Comparison of ENCODE assay signal across 8 cellular contexts in the genomic region with DNA sequence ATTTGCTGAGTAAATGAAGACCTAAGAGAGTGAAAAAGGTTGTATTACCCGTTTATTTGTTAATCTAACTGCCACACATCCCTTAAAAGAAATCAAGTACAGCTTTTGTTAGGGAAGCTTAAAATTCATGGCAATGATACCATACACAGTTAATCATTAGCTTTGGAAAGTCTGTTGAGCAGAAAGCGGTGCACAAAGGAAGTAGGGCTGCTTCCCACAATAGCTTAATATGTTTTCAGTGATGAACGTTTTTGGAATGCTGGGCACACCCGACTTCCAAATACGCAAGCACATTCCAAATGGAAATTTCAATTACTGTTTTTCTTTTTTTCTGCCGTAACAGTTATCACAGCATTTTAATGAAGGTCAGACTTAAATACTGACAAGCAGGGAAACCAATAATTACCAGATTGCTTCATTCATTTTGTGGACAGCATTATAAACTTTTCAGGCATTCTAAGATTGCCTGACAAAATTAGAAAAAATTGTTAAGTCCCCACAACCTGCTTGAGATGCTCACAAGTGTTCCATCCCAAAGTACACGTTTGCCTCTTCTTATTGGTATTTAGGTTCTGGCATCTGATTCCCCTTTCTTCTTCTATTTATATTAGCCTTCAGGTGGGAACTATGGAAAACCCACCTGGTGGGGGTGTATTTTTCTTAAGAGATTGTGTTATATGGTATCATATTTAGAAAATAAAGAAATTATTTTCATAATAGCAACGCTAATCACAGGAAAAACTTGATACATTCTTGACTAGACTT. TPM values are rescaled to one million over a fixed set of nuclear protein-coding genes. Genes with fewer than 3 reads are reported as not detected.
DNase-seq lines count a peak whose midpoint lies in the region; ATAC-seq, FAIRE-seq and TF ChIP-seq lines count a peak whose summit lies in the region.

No MANE protein-coding gene starts in this region.

- H3K27ac ChIP-seq in 22Rv1 (peak overlapping the region; percentile 88), GM23248 (peak overlapping the region; percentile 99), SK-N-SH (ENCODE audit: low read depth in 2 of 2, low read length in 1 of 2) (peak overlapping the region; percentile 78 to 96; a peak in 3 of 4 replicates), pancreas (peak overlapping the region; percentile 51 to 81 (median 74))

- H4K20me1 ChIP-seq in GM23248 (ENCODE audit: insufficient read depth) (no peaks in the 10 kb centered on the region), SK-N-SH (ENCODE audit: insufficient read depth) (no peaks in the 10 kb centered on the region)

- POLR2A ChIA-PET in SK-N-SH (lab: Yijun Ruan, JAX): no interaction called here

- 0 to 2% methylated on average over 8 of the region's 8 CpGs for WGBS in GM23248 (ENCODE audit: low coverage in 1 of 2, low lambda C conversion rate in 2 of 2, missing lambda C conversion rate in 2 of 2), 2 experiments
- WGBS in SK-N-SH (ENCODE audit: low lambda C conversion rate): 30% methylated on average over 8 of the region's 8 CpGs
- 8% methylated on average over 8 of the region's 8 CpGs for WGBS in pancreas, 2 donors

- H3F3A ChIP-seq in GM23248 (ENCODE audit: insufficient read depth) (peaks cover 21% of the 10 kb centered on the region), SK-N-SH (replicated peaks; ENCODE audit: insufficient read depth) (peaks cover 22% of the 10 kb centered on the region)

- intact Hi-C loops in pancreas (cut with DNase I): no loop called here

- peak overlapping the region; percentile 50 for H2AFZ ChIP-seq in GM23248
- H2AFZ ChIP-seq in SK-N-SH (ENCODE audit: low read depth): peak overlapping the region; percentile 75

- ATAC-seq in pancreas (peak; percentile 39 to 68 (median 50)), GM21360 (IDR thresholded peaks at IDR 0.05; ENCODE audit: unreplicated experiment) (no peak)

- H3K4me3 ChIP-seq in GM23248: peak overlapping the region; percentile 81
- peak overlapping the region; percentile 92 to 98 for H3K4me3 ChIP-seq in SK-N-SH (ENCODE audit: low read depth in 2 of 2, low read length in 1 of 2)
- H3K4me3 ChIP-seq in pancreas: peak overlapping the region in 3 of 4 donors; percentile 2 to 74 (median 74)

- no peak for TF ChIP-seq CTCF in 22Rv1 (IDR thresholded peaks at IDR 0.05)
- TF ChIP-seq CTCF in SK-N-SH (IDR thresholded peaks at IDR 0.05): no peak
- no peak for TF ChIP-seq CTCF in pancreas (IDR thresholded peaks at IDR 0.05)

- H3K9me2 ChIP-seq in GM23248 (ENCODE audit: insufficient read depth) (no peaks in the 10 kb centered on the region), SK-N-SH (no peaks in the 10 kb centered on the region)

- CTCF ChIA-PET in SK-N-SH (lab: Yijun Ruan, JAX): interaction anchor here (0.6 to 1.7 kb wide), 8 partner anchors 9 to 342 kb away, joined by 3 to 6 read pairs (median 4); partner anchors contain the start of gene NCEH1

- H3K4me1 ChIP-seq in GM23248 (ENCODE audit: insufficient read depth): peaks cover 30% of the 10 kb centered on the region
- no peaks in the 10 kb centered on the region; a peak in 2 of 4 replicates for H3K4me1 ChIP-seq in SK-N-SH (ENCODE audit: control insufficient read depth in 1 of 2, insufficient read depth in 2 of 2, low read depth in 1 of 2, low read length in 1 of 2)
- H3K4me1 ChIP-seq in pancreas: peaks cover 0 to 16% (median 9%) of the 10 kb centered on the region in 3 donors

- H3K79me2 ChIP-seq in GM23248 (ENCODE audit: insufficient read depth) (peaks cover 36% of the 10 kb centered on the region), SK-N-SH (ENCODE audit: insufficient read depth) (peaks cover 36% of the 10 kb centered on the region)

- peak overlapping the region; percentile 98 for H3K9ac ChIP-seq in GM23248
- peak overlapping the region; percentile 95 for H3K9ac ChIP-seq in SK-N-SH

- H3K36me3 ChIP-seq in GM23248 (ENCODE audit: low read depth): no peaks in the 10 kb centered on the region
- peaks cover 2 to 5% of the 10 kb centered on the region in 2 experiments for H3K36me3 ChIP-seq in SK-N-SH (replicated peaks in 1 of 2; ENCODE audit: control insufficient read depth in 1 of 2, insufficient read depth in 2 of 2, low read length in 1 of 2)
- no peaks in the 10 kb centered on the region for H3K36me3 ChIP-seq in pancreas

- peak; percentile 96 for DNase-seq in GM23248
- DNase-seq in SK-N-SH: no peak
- peak; percentile 83 for DNase-seq in fibroblast of the conjunctiva (ENCODE audit: low read depth)
- peak in 2 of 6 donors; percentile 11 to 34 for DNase-seq in pancreas
- no peak for DNase-seq in NCI-H524 (lab: John Stamatoyannopoulos, UW)
- no peak for DNase-seq in activated CD8-positive, alpha-beta memory T cell treated with anti-CD3 and anti-CD28 coated beads, Interleukin-2, amount 50 U/mL, for 48 hours

- TF ChIP-seq EP300 in SK-N-SH (IDR thresholded peaks at IDR 0.05; ENCODE audit: borderline replicate concordance in 1 of 2, low read depth in 1 of 2, low read length in 1 of 2): no peak

- no peak for TF ChIP-seq RAD21 in SK-N-SH (IDR thresholded peaks at IDR 0.05; ENCODE audit: low read length)

- H3K4me2 ChIP-seq in GM23248 (ENCODE audit: unreplicated experiment) (peak overlapping the region; percentile 98), SK-N-SH (peak overlapping the region; percentile 81)

- in situ Hi-C loops in GM23248 (cut with MboI): no loop called here

- FAIRE-seq in pancreas (lab: Jason Lieb, UNC): no peak

- H3K9me3 ChIP-seq in GM23248 (ENCODE audit: low read depth): no peaks in the 10 kb centered on the region
- H3K9me3 ChIP-seq in SK-N-SH: no peaks in the 10 kb centered on the region
- H3K9me3 ChIP-seq in pancreas: no peaks in the 10 kb centered on the region

- H3K27me3 ChIP-seq in GM23248 (replicated peaks; ENCODE audit: insufficient read depth): no peaks in the 10 kb centered on the region
- H3K27me3 ChIP-seq in SK-N-SH (ENCODE audit: insufficient read depth): no peaks in the 10 kb centered on the region
- no peaks in the 10 kb centered on the region for H3K27me3 ChIP-seq in pancreas

TF ChIP-seq in SK-N-SH, 30 proteins besides CTCF, POLR2A, EP300 and RAD21 (continues in another document):
- peak; percentile 34; the same call in 1 of the 2 replicates for TF ChIP-seq TCF12 (IDR thresholded peaks at IDR 0.05)
- TF ChIP-seq GATA2 (CRISPR knock-in tag; IDR thresholded peaks at IDR 0.05): no peak
- TF ChIP-seq JUND (IDR thresholded peaks at IDR 0.05): peak; percentile 6; the same call in 1 of the 2 replicates
- TF ChIP-seq, protein P1, sequence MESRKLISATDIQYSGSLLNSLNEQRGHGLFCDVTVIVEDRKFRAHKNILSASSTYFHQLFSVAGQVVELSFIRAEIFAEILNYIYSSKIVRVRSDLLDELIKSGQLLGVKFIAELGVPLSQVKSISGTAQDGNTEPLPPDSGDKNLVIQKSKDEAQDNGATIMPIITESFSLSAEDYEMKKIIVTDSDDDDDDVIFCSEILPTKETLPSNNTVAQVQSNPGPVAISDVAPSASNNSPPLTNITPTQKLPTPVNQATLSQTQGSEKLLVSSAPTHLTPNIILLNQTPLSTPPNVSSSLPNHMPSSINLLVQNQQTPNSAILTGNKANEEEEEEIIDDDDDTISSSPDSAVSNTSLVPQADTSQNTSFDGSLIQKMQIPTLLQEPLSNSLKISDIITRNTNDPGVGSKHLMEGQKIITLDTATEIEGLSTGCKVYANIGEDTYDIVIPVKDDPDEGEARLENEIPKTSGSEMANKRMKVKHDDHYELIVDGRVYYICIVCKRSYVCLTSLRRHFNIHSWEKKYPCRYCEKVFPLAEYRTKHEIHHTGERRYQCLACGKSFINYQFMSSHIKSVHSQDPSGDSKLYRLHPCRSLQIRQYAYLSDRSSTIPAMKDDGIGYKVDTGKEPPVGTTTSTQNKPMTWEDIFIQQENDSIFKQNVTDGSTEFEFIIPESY (IDR thresholded peaks at IDR 0.05; ENCODE audit: borderline replicate concordance, low read depth): no peak
- TF ChIP-seq CHD2 (IDR thresholded peaks at IDR 0.05; ENCODE audit: low read length, partially characterized antibody): no peak
- 0 out of 2 replicates have a peak, but pooled peaks have one; percentile 33 for TF ChIP-seq POLR2AphosphoS5 (IDR thresholded peaks at IDR 0.05; ENCODE audit: low read depth, low read length)
- no peak for TF ChIP-seq SMC3 (IDR thresholded peaks at IDR 0.05; ENCODE audit: low read depth, low read length)
- no peak; the same call in 1 of the 2 replicates for TF ChIP-seq NFIC (IDR thresholded peaks at IDR 0.05; ENCODE audit: borderline replicate concordance)
- TF ChIP-seq RFX5 (IDR thresholded peaks at IDR 0.05; ENCODE audit: low read length): no peak
- TF ChIP-seq FOSL2 (IDR thresholded peaks at IDR 0.05; ENCODE audit: borderline replicate concordance, low read depth): peak; percentile 45; the same call in 1 of the 2 replicates
- no peak for TF ChIP-seq RXRA (IDR thresholded peaks at IDR 0.05; ENCODE audit: borderline replicate concordance, low read depth)
- TF ChIP-seq ELF1 (IDR thresholded peaks at IDR 0.05): no peak
- TF ChIP-seq FOXJ3 (CRISPR knock-in tag; IDR thresholded peaks at IDR 0.05): no peak
- TF ChIP-seq YY1 (IDR thresholded peaks at IDR 0.05; ENCODE audit: low read depth): no peak
- TF ChIP-seq USF2 (IDR thresholded peaks at IDR 0.05; ENCODE audit: borderline replicate concordance, low read depth, low read length): no peak

RNA-seq across cellular contexts. Expression of gene ECT2, which starts 1.1 kb away (rescaled TPM):
- total RNA-seq in GM23248 (2014; rRNA removed; shearing (Covaris generic)): 28.3 and 43.4 TPM in 2 replicates
- polyA plus RNA-seq in GM23248 (2016; fragmentation: Nextera tagmentation; extraction: Ambion mirVana) (22.7 and 23.2 TPM in 2 replicates), SK-N-SH (2012; rRNA removed) (8.6 and 12.0 TPM in 2 replicates), pancreas (1 to 10 TPM; 1.3 to 2.0 TPM)
- polyA plus RNA-seq in SK-N-SH (2012; cell fraction: cytosol; rRNA removed): 15.2 and 16.4 TPM in 2 replicates
- polyA plus RNA-seq in SK-N-SH (2012; cell fraction: nucleus; rRNA removed): 6.3 and 12.8 TPM in 2 replicates
- 1 to 10 TPM in 4 of 6 donors, under 1 TPM in 2; 0.74 to 7.0 (median 2.7) TPM for total RNA-seq in pancreas

RNA-seq across cellular contexts. Expression of gene NCEH1, which starts 38.5 kb away (rescaled TPM):
- total RNA-seq in GM23248 (2014; rRNA removed; shearing (Covaris generic)): 13.5 and 16.5 TPM in 2 replicates
- polyA plus RNA-seq in GM23248 (2016; fragmentation: Nextera tagmentation; extraction: Ambion mirVana) (18.4 and 19.5 TPM in 2 replicates), SK-N-SH (2012; rRNA removed) (7.5 and 12.2 TPM in 2 replicates), pancreas (1 to 10 TPM; 2.6 to 3.9 TPM)
- 8.1 and 8.8 TPM in 2 replicates for polyA plus RNA-seq in SK-N-SH (2012; cell fraction: cytosol; rRNA removed)
- polyA plus RNA-seq in SK-N-SH (2012; cell fraction: nucleus; rRNA removed): 4.7 and 9.8 TPM in 2 replicates
- total RNA-seq in pancreas: 10 to 100 TPM in 2 of 6 donors, 1 to 10 TPM in 4; 4.7 to 26.0 (median 7.3) TPM

Comparison
In these comparisons a context has a peak if more than half of its experiments do, and no peak if none do; other contexts are left out.
1. DNase-seq: peak in GM23248 (single experiment) and fibroblast of the conjunctiva (single experiment); none in SK-N-SH (single experiment), NCI-H524 (0 of 2) and activated CD8-positive, alpha-beta memory T cell treated with anti-CD3 and anti-CD28 coated beads, Interleukin-2, amount 50 U/mL, for 48 hours (single experiment).
2. Peak in every context shown above with its lines, with median percentiles within 50 percentile points of each other: H3K27ac ChIP-seq and H3K4me3 ChIP-seq.